Comparison of ENCODE assay signal across 19 cellular contexts in genomic region chr19:35143818-35144217, GRCh38. TPM values are rescaled to one million over a fixed set of nuclear protein-coding genes. Genes with fewer than 3 reads are reported as not detected.
DNase-seq lines count a peak whose midpoint lies in the region; ATAC-seq and TF ChIP-seq lines count a peak whose summit lies in the region.
"Had no signal": no experiment of that assay in that cellular context is flagged by ENCODE, and none has a peak within 500 bp of the region (broad histone marks: within the 10 kb centered on the region; RNA-seq: fewer than 3 reads in every experiment).

No MANE protein-coding gene starts in this region.

- CTCF ChIA-PET in SK-N-SH (lab: Yijun Ruan, JAX): interaction anchor here (0.7 to 5.1 kb wide), 12 partner anchors 9 to 161 kb away, joined by 3 to 59 read pairs (median 4); partner anchors contain the start of gene FXYD5

- WGBS in SK-N-SH (ENCODE audit: low lambda C conversion rate): 4% methylated on average over 3 of the region's 3 CpGs
- no CpG with 5 or more reads among the region's 3 CpGs for WGBS in iPS DF 6.9 (ENCODE audit: insufficient coverage, insufficient read length)

- no peak for TF ChIP-seq RAD21 in SK-N-SH (IDR thresholded peaks at IDR 0.05; ENCODE audit: low read length)

- H3K4me2 ChIP-seq in SK-N-SH: peak overlapping the region; percentile 66; the same call in 1 of the 2 replicates
- no peak overlapping the region for H3K4me2 ChIP-seq in osteoblast (ENCODE audit: insufficient read depth, low read length)

- H3K9me2 ChIP-seq in SK-N-SH: no peaks in the 10 kb centered on the region

- H3K4me1 ChIP-seq in SK-N-SH (ENCODE audit: control insufficient read depth in 1 of 2, insufficient read depth in 2 of 2, low read depth in 1 of 2, low read length in 1 of 2) (peaks cover 0 to 25% of the 10 kb centered on the region in 2 experiments; a peak in 2 of 4 replicates), HUES6 (ENCODE audit: control insufficient read depth, insufficient read depth, low read length) (peaks cover 32% of the 10 kb centered on the region), iPS DF 6.9 (ENCODE audit: control insufficient read depth, insufficient read depth, low read length) (peaks cover 11% of the 10 kb centered on the region), osteoblast (ENCODE audit: insufficient read depth, low read length) (peaks cover 12% of the 10 kb centered on the region)

- H3K27ac ChIP-seq in SK-N-SH (ENCODE audit: low read depth in 2 of 2, low read length in 1 of 2): no peak overlapping the region
- no peak overlapping the region for H3K27ac ChIP-seq in HUES6 (ENCODE audit: low read depth, low read length)
- H3K27ac ChIP-seq in iPS DF 6.9 (ENCODE audit: low read length): no peak overlapping the region
- H3K27ac ChIP-seq in osteoblast (ENCODE audit: low read depth, low read length): no peak overlapping the region

- ATAC-seq in SK-N-SH treated with all-trans-retinoic acid at 6 μM for 48 hours: no peak
- ATAC-seq: activated CD8-positive, alpha-beta memory T cell treated with anti-CD3 and anti-CD28 coated beads, Interleukin-2, amount 10 ng/mL, durations not matched to agents 7 days and 5 days; stimulated activated naive CD8-positive, alpha-beta T cell treated with anti-CD3 and anti-CD28 coated beads, Interleukin-15, Interleukin-2, amounts not matched to agents 100 U/mL and 50 U/mL, for 24 hours had no signal

- no peak for TF ChIP-seq EP300 in SK-N-SH (IDR thresholded peaks at IDR 0.05; ENCODE audit: borderline replicate concordance in 1 of 2, low read depth in 1 of 2, low read length in 1 of 2)

- POLR2A ChIA-PET in SK-N-SH (lab: Yijun Ruan, JAX): interaction anchor here (0.8 kb wide), 1 partner anchor 88 kb away, joined by 3 read pairs; no protein-coding TSS in a partner anchor

- H3K9ac ChIP-seq in SK-N-SH: no peak overlapping the region
- no peak overlapping the region for H3K9ac ChIP-seq in HUES6 (ENCODE audit: low read length)

- H3K36me3 ChIP-seq in SK-N-SH (replicated peaks in 1 of 2; ENCODE audit: control insufficient read depth in 1 of 2, insufficient read depth in 2 of 2, low read length in 1 of 2) (no peaks in the 10 kb centered on the region), HUES6 (ENCODE audit: control insufficient read depth, insufficient read depth, low read length) (no peaks in the 10 kb centered on the region), iPS DF 6.9 (ENCODE audit: control insufficient read depth, insufficient read depth, low read length) (no peaks in the 10 kb centered on the region), osteoblast (ENCODE audit: insufficient read depth, low read length) (no peaks in the 10 kb centered on the region)
- H3K36me3 ChIP-seq: MG63 had no signal

- H3K9me3 ChIP-seq in SK-N-SH (no peaks in the 10 kb centered on the region), HUES6 (ENCODE audit: control insufficient read depth, insufficient read depth, low read depth, low read length) (no peaks in the 10 kb centered on the region), iPS DF 6.9 (ENCODE audit: control insufficient read depth, insufficient read depth, low read length) (no peaks in the 10 kb centered on the region), osteoblast (ENCODE audit: low read depth, low read length) (no peaks in the 10 kb centered on the region)
- H3K9me3 ChIP-seq: MG63 had no signal

- H3K79me2 ChIP-seq in SK-N-SH (ENCODE audit: insufficient read depth): no peaks in the 10 kb centered on the region
- no peaks in the 10 kb centered on the region for H3K79me2 ChIP-seq in osteoblast (ENCODE audit: insufficient read depth, low read length)

- TF ChIP-seq CTCF in SK-N-SH (IDR thresholded peaks at IDR 0.05) (no peak), osteoblast (IDR thresholded peaks at IDR 0.05; ENCODE audit: extremely low read depth, low read depth, low read length) (no peak)

- DNase-seq in SK-N-SH: no peak
- no peak for DNase-seq in iPS DF 6.9 (ENCODE audit: low read depth, low spot score)
- peak; percentile 69 for DNase-seq in osteoblast (ENCODE audit: insufficient read length, low spot score, missing footprints)
- no peak for DNase-seq in HK-2 (ENCODE audit: unreplicated experiment)
- no peak for DNase-seq in activated effector memory CD4-positive, alpha-beta T cell treated with Interleukin-2 at 50 U/mL for 16 hours
- no peak for DNase-seq in stimulated activated CD4-positive, alpha-beta T cell treated with anti-CD3 and anti-CD28 coated beads, Interleukin-12 subunit alpha, Interleukin-12 subunit beta, amount 100 ng/mL, for 4 hours
- DNase-seq: activated CD8-positive, alpha-beta memory T cell treated with anti-CD3 and anti-CD28 coated beads, Interleukin-2, amount 10 ng/mL, durations not matched to agents 7 days and 5 days; erythroblast; MG63 had no signal

- peaks cover 27% of the 10 kb centered on the region; the same call in 1 of the 2 replicates for H3K27me3 ChIP-seq in SK-N-SH (ENCODE audit: insufficient read depth)
- H3K27me3 ChIP-seq in HUES6 (ENCODE audit: control insufficient read depth, insufficient read depth, low read length): peaks cover 26% of the 10 kb centered on the region
- no peaks in the 10 kb centered on the region for H3K27me3 ChIP-seq in iPS DF 6.9 (ENCODE audit: control insufficient read depth, insufficient read depth, low read length)
- peaks cover 14% of the 10 kb centered on the region for H3K27me3 ChIP-seq in osteoblast (ENCODE audit: insufficient read depth, low read length)
- H3K27me3 ChIP-seq: MG63 had no signal

- H3F3A ChIP-seq in SK-N-SH (replicated peaks; ENCODE audit: insufficient read depth): peaks cover 6% of the 10 kb centered on the region

- H4K20me1 ChIP-seq in SK-N-SH (ENCODE audit: insufficient read depth): no peaks in the 10 kb centered on the region
- H4K20me1 ChIP-seq in osteoblast (ENCODE audit: insufficient read depth, low read length): no peaks in the 10 kb centered on the region

- H2AFZ ChIP-seq in SK-N-SH (ENCODE audit: low read depth) (no peak overlapping the region), osteoblast (ENCODE audit: low read length) (no peak overlapping the region)

- no peak overlapping the region for H3K4me3 ChIP-seq in SK-N-SH (ENCODE audit: low read depth in 2 of 2, low read length in 1 of 2)
- peak overlapping the region; percentile 65 for H3K4me3 ChIP-seq in HUES6 (ENCODE audit: low read depth, low read length)
- H3K4me3 ChIP-seq in iPS DF 6.9 (ENCODE audit: low read length): peak overlapping the region; percentile 44; the same call in 1 of the 2 replicates
- H3K4me3 ChIP-seq in osteoblast (ENCODE audit: insufficient read depth, low read length): no peak overlapping the region
- H3K4me3 ChIP-seq: lung, MG63 had no signal

TF ChIP-seq in SK-N-SH, 30 proteins besides CTCF, POLR2A, EP300 and RAD21:
- TF ChIP-seq GABPA (IDR thresholded peaks at IDR 0.05; ENCODE audit: low read depth): no peak
- TF ChIP-seq MEF2A (IDR thresholded peaks at IDR 0.05; ENCODE audit: borderline replicate concordance, low read depth): no peak
- TF ChIP-seq EZH2phosphoT487 (IDR thresholded peaks at IDR 0.05; ENCODE audit: borderline replicate concordance, low read depth): no peak
- no peak for TF ChIP-seq FOSL2 (IDR thresholded peaks at IDR 0.05; ENCODE audit: borderline replicate concordance, low read depth)
- no peak for TF ChIP-seq RFX5 (IDR thresholded peaks at IDR 0.05; ENCODE audit: low read length)
- no peak for TF ChIP-seq NFIC (IDR thresholded peaks at IDR 0.05; ENCODE audit: borderline replicate concordance)

TF ChIP-seq in SK-N-SH treated with all-trans-retinoic acid at 6 μM for 48 hours, 23 proteins besides CTCF, POLR2A, EP300 and RAD21 (continues in another document):
- TF ChIP-seq POU6F1 (CRISPR knock-in tag; IDR thresholded peaks at IDR 0.05; ENCODE audit: borderline replicate concordance, low read depth) (no peak), GLIS3 (CRISPR knock-in tag; IDR thresholded peaks at IDR 0.05) (no peak), ZNF8 (CRISPR knock-in tag; IDR thresholded peaks at IDR 0.05) (no peak), PPARA (CRISPR knock-in tag; IDR thresholded peaks at IDR 0.05; ENCODE audit: borderline replicate concordance) (no peak), CSDC2 (CRISPR knock-in tag; IDR thresholded peaks at IDR 0.05) (no peak), ZFP3 (CRISPR knock-in tag; IDR thresholded peaks at IDR 0.05) (no peak), ARNTL (CRISPR knock-in tag; IDR thresholded peaks at IDR 0.05; ENCODE audit: borderline replicate concordance, low read depth) (no peak), OSR1 (CRISPR knock-in tag; IDR thresholded peaks at IDR 0.05) (no peak), BACH2 (CRISPR knock-in tag; IDR thresholded peaks at IDR 0.05; ENCODE audit: borderline replicate concordance) (no peak)

RNA-seq across cellular contexts. Expression of gene FXYD7, which starts 0.8 kb away (rescaled TPM):
- 0.10 and 0.44 TPM in 2 replicates for polyA plus RNA-seq in SK-N-SH (2012; rRNA removed)
- 0.20 and 0.21 TPM in 2 replicates for polyA plus RNA-seq in SK-N-SH (2012; cell fraction: cytosol; rRNA removed)
- polyA plus RNA-seq in SK-N-SH (2012; cell fraction: nucleus; rRNA removed): 0.43 and 0.69 TPM in 2 replicates
- not detected in 2 replicates for total RNA-seq in osteoblast
- total RNA-seq: A172, bronchial epithelial cell, dermis microvascular lymphatic vessel endothelial cell, lung, NCI-H460, pulmonary artery endothelial cell had no signal

RNA-seq across cellular contexts. Expression of gene FXYD1, which starts 5.2 kb away (rescaled TPM):
- polyA plus RNA-seq in SK-N-SH (2012; rRNA removed): 0.12 TPM in 1 of 2 replicates, not detected in the other
- polyA plus RNA-seq in SK-N-SH (2012; cell fraction: cytosol; rRNA removed): 0.17 TPM in 1 of 2 replicates, not detected in the other
- polyA plus RNA-seq in SK-N-SH (2012; cell fraction: nucleus; rRNA removed): 0.31 and 0.38 TPM in 2 replicates
- not detected in 2 replicates for total RNA-seq in osteoblast
- total RNA-seq: A172; bronchial epithelial cell; dermis microvascular lymphatic vessel endothelial cell; NCI-H460; T-helper 1 cell treated with Interleukin-12 subunit alpha and Interleukin-12 subunit beta and Interleukin-4 antibody, amounts not matched to agents 30 ng/mL and 1 ng/mL, for 36 hours had no signal

RNA-seq across cellular contexts. Expression of gene LGI4, which starts 9.0 kb away (rescaled TPM):
- polyA plus RNA-seq in SK-N-SH (2012; rRNA removed): 0.05 and 0.15 TPM in 2 replicates
- 0.03 TPM in 1 of 2 replicates, not detected in the other for polyA plus RNA-seq in SK-N-SH (2012; cell fraction: cytosol; rRNA removed)
- 1.1 and 1.2 TPM in 2 replicates for polyA plus RNA-seq in SK-N-SH (2012; cell fraction: nucleus; rRNA removed)
- 0.59 and 0.72 TPM in 2 replicates for total RNA-seq in osteoblast
- total RNA-seq: A172; activated CD8-positive, alpha-beta memory T cell treated with anti-CD3 and anti-CD28 coated beads, Interleukin-2, amount 10 ng/mL, durations not matched to agents 7 days and 5 days; bronchial epithelial cell; dermis microvascular lymphatic vessel endothelial cell; pulmonary artery endothelial cell had no signal

RNA-seq across cellular contexts. Expression of gene FXYD5, which starts 10.7 kb away (rescaled TPM):
- polyA plus RNA-seq in SK-N-SH (2012; rRNA removed): 107 and 195 TPM in 2 replicates
- polyA plus RNA-seq in SK-N-SH (2012; cell fraction: cytosol; rRNA removed): 90.9 and 118 TPM in 2 replicates
- polyA plus RNA-seq in SK-N-SH (2012; cell fraction: nucleus; rRNA removed): 64.6 and 65.4 TPM in 2 replicates
- 29.0 and 32.4 TPM in 2 replicates for total RNA-seq in osteoblast

RNA-seq across cellular contexts. Expression of gene FXYD3, which starts 28.2 kb away (rescaled TPM):
- not detected in 2 replicates for polyA plus RNA-seq in SK-N-SH (2012; rRNA removed)
- not detected in 2 replicates for polyA plus RNA-seq in SK-N-SH (2012; cell fraction: cytosol; rRNA removed)
- not detected in 2 replicates for polyA plus RNA-seq in SK-N-SH (2012; cell fraction: nucleus; rRNA removed)
- total RNA-seq in osteoblast: not detected in 2 replicates
- total RNA-seq: activated CD8-positive, alpha-beta memory T cell treated with anti-CD3 and anti-CD28 coated beads, Interleukin-2, amount 10 ng/mL, durations not matched to agents 7 days and 5 days; dermis microvascular lymphatic vessel endothelial cell; NCI-H460; pulmonary artery endothelial cell; T-helper 1 cell treated with Interleukin-12 subunit alpha and Interleukin-12 subunit beta and Interleukin-4 antibody, amounts not matched to agents 30 ng/mL and 1 ng/mL, for 36 hours had no signal

Comparison
In these comparisons a context has a peak if more than half of its experiments do, and no peak if none do; other contexts are left out.
1. H3K4me3 ChIP-seq: peak in HUES6 (single experiment) and iPS DF 6.9 (single experiment); none in SK-N-SH (0 of 2) and osteoblast (single experiment).